ENCODE assay signal across 8 cellular contexts in genomic region chr16:15093940-15094827, GRCh38. TPM values are rescaled to one million over a fixed set of nuclear protein-coding genes. Genes with fewer than 3 reads are reported as not detected.
DNase-seq lines count a peak whose midpoint lies in the region; ATAC-seq and TF ChIP-seq lines count a peak whose summit lies in the region.
"Not testable (repeated sequence)": the region's sequence is repeated elsewhere in the genome, so short reads cannot be mapped to it uniquely, and the experiment has no call there.

Gene RRN3, minus strand, starts transcription at chr16:15094272. Its CDS starts 39 bp downstream, at chr16:15094233.

- peaks cover 31% of the 10 kb centered on the region; the same call in 2 of the 3 replicates for H3K36me3 Mint-ChIP-seq in GM23338 (ENCODE audit: low read depth)
- H3K36me3 Mint-ChIP-seq in activated T-helper 1 cell treated with anti-CD3 and anti-CD28 coated beads, Interleukin-12 subunit alpha, Interleukin-12 subunit beta, Interleukin-2, Interleukin-4 antibody, amounts not matched to agents 30 ng/mL and 10 ng/mL and 1 ng/mL, durations not matched to agents 14 hours and 24 hours and 36 hours (ENCODE audit: low read depth): peaks cover 13% of the 10 kb centered on the region
- not testable (repeated sequence) for H3K36me3 Mint-ChIP-seq in naive thymus-derived CD4-positive, alpha-beta T cell; stimulated activated memory B cell treated with anti-CD40 and anti-IgM and Interleukin-4, amounts not matched to agents 10 μg/mL and 1 μg/mL and 100 μg/mL, for 72 hours

- peak; percentile 96 for DNase-seq in GM23338 (ENCODE audit: low spot score)
- DNase-seq in Kasumi-1 (lab: John Stamatoyannopoulos, UW): peak; percentile 58 to 69
- peak; percentile 91 for DNase-seq in RPMI7951 (ENCODE audit: low read depth)
- DNase-seq in activated T-helper 1 cell treated with anti-CD3 and anti-CD28 coated beads, Interleukin-12 subunit alpha, Interleukin-12 subunit beta, Interleukin-2, Interleukin-4 antibody, amounts not matched to agents 30 ng/mL and 10 ng/mL and 1 ng/mL, durations not matched to agents 14 hours and 24 hours and 36 hours (ENCODE audit: low spot score): peak; percentile 84
- peak; percentile 93 for DNase-seq in fibroblast of gingiva (ENCODE audit: low read depth)
- DNase-seq in naive thymus-derived CD4-positive, alpha-beta T cell: peak; percentile 68 to 87 (median 77)

- H3K36me3 ChIP-seq in DOHH2 (ENCODE audit: control insufficient read depth, low read length): peaks cover 19% of the 10 kb centered on the region
- not testable (repeated sequence) for H3K36me3 ChIP-seq in GM23338 (ENCODE audit: insufficient read depth); naive thymus-derived CD4-positive, alpha-beta T cell (ENCODE audit: control insufficient read depth in 2 of 3, insufficient read depth in 3 of 3, low read length in 3 of 3)

- H3K27me3 ChIP-seq in DOHH2 (ENCODE audit: control insufficient read depth, low read length); GM23338 (ENCODE audit: insufficient read depth); naive thymus-derived CD4-positive, alpha-beta T cell (ENCODE audit: control insufficient read depth in 2 of 2, insufficient read depth in 2 of 2, low read length in 2 of 2): not testable (repeated sequence)

- POLR2A ChIA-PET in naive thymus-derived CD4-positive, alpha-beta T cell (lab: Charles Lee): interaction anchor here (0.6 to 1.1 kb wide), 2 partner anchors 38 to 465 kb away, joined by 3 read pairs; partner anchors contain the start of gene NTAN1

- H3K4me2 ChIP-seq in DOHH2 (ENCODE audit: low read length) (peak within 1 kb of the TSS; percentile 87), GM23338 (peak within 1 kb of the TSS; percentile 79)

- H3F3A ChIP-seq in DOHH2 (ENCODE audit: control insufficient read depth, insufficient read depth); GM23338 (replicated peaks; ENCODE audit: low read depth): not testable (repeated sequence)

- H3K9me3 ChIP-seq in DOHH2 (ENCODE audit: control insufficient read depth, insufficient read depth, low read length); naive thymus-derived CD4-positive, alpha-beta T cell (ENCODE audit: control insufficient read depth in 2 of 3, low read length in 3 of 3): not testable (repeated sequence)

- H2AFZ ChIP-seq in GM23338: peak within 1 kb of the TSS; percentile 76; the same call in 1 of the 2 replicates

- peaks cover 28% of the 10 kb centered on the region for H3K79me2 ChIP-seq in DOHH2 (ENCODE audit: control insufficient read depth, low read length)
- peaks cover 22% of the 10 kb centered on the region for H3K79me2 ChIP-seq in GM23338 (replicated peaks; ENCODE audit: insufficient read depth)

- peak within 1 kb of the TSS; percentile 86 for H3K4me3 ChIP-seq in DOHH2 (ENCODE audit: low read length)
- peak within 1 kb of the TSS; percentile 59 for H3K4me3 ChIP-seq in GM23338
- H3K4me3 ChIP-seq in naive thymus-derived CD4-positive, alpha-beta T cell (ENCODE audit: low read length): peak within 1 kb of the TSS; percentile 87

- not testable (repeated sequence) for TF ChIP-seq CTCF in DOHH2 (IDR thresholded peaks at IDR 0.05; ENCODE audit: low read depth, low read length, poor library complexity, severe bottlenecking); GM23338 (conservative IDR thresholded peaks at IDR 0.05; ENCODE audit: low read depth in 2 of 2)

- intact Hi-C loops in activated T-helper 1 cell treated with anti-CD3 and anti-CD28 coated beads, Interleukin-12 subunit alpha, Interleukin-12 subunit beta, Interleukin-2, Interleukin-4 antibody, amounts not matched to agents 30 ng/mL and 10 ng/mL and 1 ng/mL, durations not matched to agents 14 hours and 24 hours and 36 hours (cut with micrococcal nuclease): not testable (repeated sequence)
- intact Hi-C loops in naive thymus-derived CD4-positive, alpha-beta T cell (cut with micrococcal nuclease): loop anchor here (1.0 to 10.0 kb wide), 2 partner anchors 38 to 131 kb away; partner anchors contain the start of gene NTAN1 (in 2 of the 2)

- peak within 1 kb of the TSS; percentile 99 for H3K4me3 Mint-ChIP-seq in GM23338
- H3K4me3 Mint-ChIP-seq in activated T-helper 1 cell treated with anti-CD3 and anti-CD28 coated beads, Interleukin-12 subunit alpha, Interleukin-12 subunit beta, Interleukin-2, Interleukin-4 antibody, amounts not matched to agents 30 ng/mL and 10 ng/mL and 1 ng/mL, durations not matched to agents 14 hours and 24 hours and 36 hours: peak within 1 kb of the TSS; percentile 99
- H3K4me3 Mint-ChIP-seq in naive thymus-derived CD4-positive, alpha-beta T cell: peak within 1 kb of the TSS; percentile 97 to 99 (median 98)
- peak within 1 kb of the TSS; percentile 93 for H3K4me3 Mint-ChIP-seq in stimulated activated memory B cell treated with anti-CD40 and anti-IgM and Interleukin-4, amounts not matched to agents 10 μg/mL and 1 μg/mL and 100 μg/mL, for 72 hours

- H3K27ac Mint-ChIP-seq in GM23338: peak within 1 kb of the TSS; percentile 99
- H3K27ac Mint-ChIP-seq in activated T-helper 1 cell treated with anti-CD3 and anti-CD28 coated beads, Interleukin-12 subunit alpha, Interleukin-12 subunit beta, Interleukin-2, Interleukin-4 antibody, amounts not matched to agents 30 ng/mL and 10 ng/mL and 1 ng/mL, durations not matched to agents 14 hours and 24 hours and 36 hours: peak within 1 kb of the TSS; percentile 96
- H3K27ac Mint-ChIP-seq in naive thymus-derived CD4-positive, alpha-beta T cell: peak within 1 kb of the TSS; percentile 93 to 98 (median 96)
- peak within 1 kb of the TSS; percentile 97 for H3K27ac Mint-ChIP-seq in stimulated activated memory B cell treated with anti-CD40 and anti-IgM and Interleukin-4, amounts not matched to agents 10 μg/mL and 1 μg/mL and 100 μg/mL, for 72 hours

- CTCF ChIA-PET in naive thymus-derived CD4-positive, alpha-beta T cell (lab: Charles Lee): not testable (repeated sequence)

- H3K27me3 Mint-ChIP-seq in GM23338 (ENCODE audit: insufficient read depth, low read depth, poor library complexity); activated T-helper 1 cell treated with anti-CD3 and anti-CD28 coated beads, Interleukin-12 subunit alpha, Interleukin-12 subunit beta, Interleukin-2, Interleukin-4 antibody, amounts not matched to agents 30 ng/mL and 10 ng/mL and 1 ng/mL, durations not matched to agents 14 hours and 24 hours and 36 hours (ENCODE audit: insufficient read depth); naive thymus-derived CD4-positive, alpha-beta T cell; stimulated activated memory B cell treated with anti-CD40 and anti-IgM and Interleukin-4, amounts not matched to agents 10 μg/mL and 1 μg/mL and 100 μg/mL, for 72 hours: not testable (repeated sequence)

- H4K20me1 ChIP-seq in DOHH2 (ENCODE audit: control insufficient read depth, insufficient read depth, low read depth, low read length); GM23338 (replicated peaks; ENCODE audit: insufficient read depth): not testable (repeated sequence)

- H3K4me1 ChIP-seq in DOHH2 (ENCODE audit: control insufficient read depth, low read length): peaks cover 12% of the 10 kb centered on the region
- not testable (repeated sequence) for H3K4me1 ChIP-seq in GM23338 (ENCODE audit: insufficient read depth); naive thymus-derived CD4-positive, alpha-beta T cell (ENCODE audit: control insufficient read depth in 2 of 2, insufficient read depth in 2 of 2, low read length in 2 of 2)

- H3K9me3 Mint-ChIP-seq in GM23338; activated T-helper 1 cell treated with anti-CD3 and anti-CD28 coated beads, Interleukin-12 subunit alpha, Interleukin-12 subunit beta, Interleukin-2, Interleukin-4 antibody, amounts not matched to agents 30 ng/mL and 10 ng/mL and 1 ng/mL, durations not matched to agents 14 hours and 24 hours and 36 hours; naive thymus-derived CD4-positive, alpha-beta T cell; stimulated activated memory B cell treated with anti-CD40 and anti-IgM and Interleukin-4, amounts not matched to agents 10 μg/mL and 1 μg/mL and 100 μg/mL, for 72 hours: not testable (repeated sequence)

- ATAC-seq in GM23338: peak; percentile 100
- peak; percentile 99 for ATAC-seq in naive thymus-derived CD4-positive, alpha-beta T cell
- peak; percentile 100 for ATAC-seq in stimulated activated memory B cell treated with anti-CD40 and anti-IgM and Interleukin-4, amounts not matched to agents 10 μg/mL and 1 μg/mL and 100 μg/mL, for 72 hours

- H3K9me2 ChIP-seq in DOHH2 (replicated peaks; ENCODE audit: control insufficient read depth, low read length); GM23338 (ENCODE audit: insufficient read depth): not testable (repeated sequence)

- H3K4me1 Mint-ChIP-seq in GM23338: not testable (repeated sequence)
- peaks cover 22% of the 10 kb centered on the region for H3K4me1 Mint-ChIP-seq in activated T-helper 1 cell treated with anti-CD3 and anti-CD28 coated beads, Interleukin-12 subunit alpha, Interleukin-12 subunit beta, Interleukin-2, Interleukin-4 antibody, amounts not matched to agents 30 ng/mL and 10 ng/mL and 1 ng/mL, durations not matched to agents 14 hours and 24 hours and 36 hours (ENCODE audit: low read depth)
- peaks cover 17 to 36% (median 28%) of the 10 kb centered on the region in 7 donors for H3K4me1 Mint-ChIP-seq in naive thymus-derived CD4-positive, alpha-beta T cell
- H3K4me1 Mint-ChIP-seq in stimulated activated memory B cell treated with anti-CD40 and anti-IgM and Interleukin-4, amounts not matched to agents 10 μg/mL and 1 μg/mL and 100 μg/mL, for 72 hours: peaks cover 17% of the 10 kb centered on the region

- H3K27ac ChIP-seq in DOHH2 (ENCODE audit: low read depth, low read length): peak within 1 kb of the TSS; percentile 26; the same call in 1 of the 2 replicates
- peak within 1 kb of the TSS; percentile 86; the same call in 1 of the 2 replicates for H3K27ac ChIP-seq in GM23338 (ENCODE audit: low read depth)
- H3K27ac ChIP-seq in naive thymus-derived CD4-positive, alpha-beta T cell (ENCODE audit: low read depth, low read length): peak within 1 kb of the TSS; percentile 79

TF ChIP-seq in GM23338, 12 proteins besides CTCF, POLR2A, EP300 and RAD21 (continues in another document):
- TF ChIP-seq POLR2AphosphoS5 (IDR thresholded peaks at IDR 0.05; ENCODE audit: low read depth): peak; percentile 85

RNA-seq across cellular contexts. Expression of gene RRN3, which starts in this region (rescaled TPM):
- total RNA-seq in GM23338 (2014; rRNA removed; shearing (Covaris generic)): 38.6 and 41.5 TPM in 2 replicates
- polyA plus RNA-seq in GM23338 (2016; fragmentation: Nextera tagmentation; extraction: Ambion mirVana): 13.8 and 15.4 TPM in 2 replicates
- 27.8 and 29.7 TPM in 2 replicates for total RNA-seq in RPMI7951 (2014; rRNA removed; shearing (Covaris generic))
- total RNA-seq in activated T-helper 1 cell treated with anti-CD3 and anti-CD28 coated beads, Interleukin-12 subunit alpha, Interleukin-12 subunit beta, Interleukin-2, Interleukin-4 antibody, amounts not matched to agents 30 ng/mL and 10 ng/mL and 1 ng/mL, durations not matched to agents 14 hours and 24 hours and 36 hours: 36.1 and 39.1 TPM in 2 replicates
- total RNA-seq in naive thymus-derived CD4-positive, alpha-beta T cell: 10 to 100 TPM; 27.3 to 46.9 (median 40.4) TPM
- 10 to 100 TPM; 29.0 to 36.5 TPM for polyA plus RNA-seq in naive thymus-derived CD4-positive, alpha-beta T cell

Comparison
In these comparisons a context has a peak if more than half of its experiments do, and no peak if none do; other contexts are left out.
1. Peak in every context shown above with its lines: DNase-seq, ATAC-seq, H3K4me3 ChIP-seq and H3K27ac ChIP-seq.
2. H3K27ac ChIP-seq: peak in every context shown above with its lines; median percentile 86 in GM23338; 79 in naive thymus-derived CD4-positive, alpha-beta T cell; 26 in DOHH2.